13 cellular contexts compared by ENCODE assay signal in the genomic region with DNA sequence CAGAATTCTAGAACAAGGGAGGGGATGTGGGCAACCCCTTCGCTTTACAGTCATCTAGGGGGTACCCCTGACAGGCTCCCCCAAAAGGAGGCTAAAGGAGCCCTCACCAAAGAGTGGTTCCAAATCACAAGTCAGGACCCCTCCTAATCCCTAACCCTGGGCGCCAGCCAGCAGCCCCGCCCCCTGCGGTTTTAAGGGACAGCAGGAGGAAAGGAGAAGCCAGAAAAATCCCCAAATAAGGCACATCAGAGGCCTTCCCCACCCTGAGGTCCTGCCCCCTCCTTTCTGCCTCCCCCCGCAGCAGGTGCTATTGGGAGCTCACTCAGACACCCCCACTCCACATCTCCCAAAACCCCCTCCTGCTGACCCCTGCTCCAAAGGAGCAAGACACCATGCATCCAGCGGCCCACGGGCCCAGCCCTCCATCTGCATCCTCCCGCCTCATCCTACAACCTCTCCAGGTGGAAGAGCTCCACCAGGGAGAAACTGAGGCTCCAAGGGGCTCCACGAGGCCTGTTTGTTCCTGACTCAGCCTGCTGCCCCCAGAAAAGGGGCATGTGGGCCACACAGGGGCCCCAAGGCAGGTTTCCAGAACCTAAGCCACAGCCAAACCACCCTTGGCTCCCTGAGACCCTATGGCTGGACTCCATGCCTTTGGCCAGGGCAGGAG.
"Had no signal": no experiment of that assay in that cellular context is flagged by ENCODE, and none has a peak within 500 bp of the region (broad histone marks: within the 10 kb centered on the region; RNA-seq: fewer than 3 reads in every experiment).

No MANE protein-coding gene starts in this region.

- H3K36me3 ChIP-seq: esophagus squamous epithelium, lower lobe of right lung, ovary had no signal

- H3K27me3 ChIP-seq: ovary had no signal

- H3K4me1 ChIP-seq: esophagus squamous epithelium, lower lobe of right lung had no signal

- H3K4me3 ChIP-seq: esophagus squamous epithelium, lower lobe of right lung, ovary had no signal

- H3K9me3 ChIP-seq: esophagus squamous epithelium, lower lobe of right lung, ovary had no signal

- DNase-seq: activated CD4-positive, alpha-beta T cell treated with anti-CD3 and anti-CD28 coated beads for 1 hour; activated CD4-positive, alpha-beta T cell treated with anti-CD3 and anti-CD28 coated beads, Interleukin-2, amount 50 U/mL, for 4 hours; activated gamma-delta T cell; activated T-cell treated with anti-CD3 and anti-CD28 coated beads, Interleukin-2, amount 50 U/mL, for 4 hours; caudate nucleus; esophagus squamous epithelium; hypothalamus; lower lobe of right lung; midbrain; stimulated activated naive CD8-positive, alpha-beta T cell treated with anti-CD3 and anti-CD28 coated beads, Interleukin-15, Interleukin-2, amounts not matched to agents 100 U/mL and 50 U/mL, for 24 hours had no signal

- H3K27ac ChIP-seq: esophagus squamous epithelium, lower lobe of right lung, ovary had no signal

- ATAC-seq: activated naive CD4-positive, alpha-beta T cell treated with anti-CD3 and anti-CD28 coated beads, Interleukin-2, amount 50 U/mL, for 72 hours; activated T-cell treated with anti-CD3 and anti-CD28 coated beads, Interleukin-2, amount 50 U/mL, for 4 hours; lower lobe of right lung; sciatic nerve; stimulated activated naive CD8-positive, alpha-beta T cell treated with anti-CD3 and anti-CD28 coated beads, Interleukin-15, Interleukin-2, amounts not matched to agents 100 U/mL and 50 U/mL, for 24 hours had no signal
